ENCODE assay signal across 12 cellular contexts in genomic region chr2:99481941-99482340, GRCh38. TPM values are rescaled to one million over a fixed set of nuclear protein-coding genes. Genes with fewer than 3 reads are reported as not detected.
DNase-seq lines count a peak whose midpoint lies in the region; ATAC-seq and TF ChIP-seq lines count a peak whose summit lies in the region.
"Had no signal": no experiment of that assay in that cellular context is flagged by ENCODE, and none has a peak within 500 bp of the region (broad histone marks: within the 10 kb centered on the region; RNA-seq: fewer than 3 reads in every experiment).

No MANE protein-coding gene starts in this region.

- no peak overlapping the region for H2BK15ac ChIP-seq in mesenchymal stem cell (ENCODE audit: low read depth, poor library complexity, severe bottlenecking)

- H2AFZ ChIP-seq in GM23248 (no peak overlapping the region), mesenchymal stem cell (ENCODE audit: low read depth, low read length) (no peak overlapping the region)

- peaks cover 100% of the 10 kb centered on the region for H3K79me2 ChIP-seq in GM23248 (ENCODE audit: insufficient read depth)

- WGBS in GM23248 (ENCODE audit: low coverage in 1 of 2, low lambda C conversion rate in 2 of 2, missing lambda C conversion rate in 2 of 2), 2 experiments = 24 to 25% methylated on average over 1 of the region's 1 CpG
- 9% methylated on average over 1 of the region's 1 CpG for WGBS in mesenchymal stem cell

- H3F3A ChIP-seq in GM23248 (ENCODE audit: insufficient read depth) = no peaks in the 10 kb centered on the region

- no peak overlapping the region for H3K27ac ChIP-seq in GM23248
- no peak overlapping the region for H3K27ac ChIP-seq in mesenchymal stem cell (ENCODE audit: low read length, poor library complexity, severe bottlenecking)

- H3K4me3 ChIP-seq in GM23248 = no peak overlapping the region
- H3K4me3 ChIP-seq in mesenchymal stem cell (ENCODE audit: insufficient read depth in 1 of 2, low read depth in 1 of 2, low read length in 2 of 2) = no peak overlapping the region

- H3K4me1 ChIP-seq in GM23248 (ENCODE audit: insufficient read depth) (peaks cover 5% of the 10 kb centered on the region), mesenchymal stem cell (ENCODE audit: control insufficient read depth, insufficient read depth, low read depth, low read length) (peaks cover 9% of the 10 kb centered on the region)

- no peak overlapping the region for H3K9ac ChIP-seq in GM23248
- H3K9ac ChIP-seq in mesenchymal stem cell (ENCODE audit: low read length) = no peak overlapping the region

- no peak overlapping the region for H2BK5ac ChIP-seq in mesenchymal stem cell (ENCODE audit: low read depth, low read length, poor library complexity, severe bottlenecking)

- no peaks in the 10 kb centered on the region for H3K9me3 ChIP-seq in GM23248 (ENCODE audit: low read depth)
- no peaks in the 10 kb centered on the region for H3K9me3 ChIP-seq in mesenchymal stem cell (ENCODE audit: control insufficient read depth, low read length)

- H3K27me3 ChIP-seq in GM23248 (replicated peaks; ENCODE audit: insufficient read depth) = no peaks in the 10 kb centered on the region
- H3K27me3 ChIP-seq in mesenchymal stem cell (ENCODE audit: control insufficient read depth in 1 of 2, insufficient read depth in 1 of 2, low read length in 2 of 2) = no peaks in the 10 kb centered on the region

- no peaks in the 10 kb centered on the region for H3K9me2 ChIP-seq in GM23248 (ENCODE audit: insufficient read depth)

- H2BK120ac ChIP-seq in mesenchymal stem cell (ENCODE audit: low read depth, low read length) = no peak overlapping the region

- H2AK5ac ChIP-seq in mesenchymal stem cell (ENCODE audit: low read length, severe bottlenecking) = no peak overlapping the region

- no peak overlapping the region for H3K4ac ChIP-seq in mesenchymal stem cell (ENCODE audit: low read depth in 1 of 2, low read length in 2 of 2)

- H4K8ac ChIP-seq in mesenchymal stem cell (ENCODE audit: low read length) = no peak overlapping the region

- H3K4me2 ChIP-seq in GM23248 (ENCODE audit: unreplicated experiment) (no peak overlapping the region), mesenchymal stem cell (ENCODE audit: low read length, poor library complexity, severe bottlenecking) (no peak overlapping the region)

- no peak overlapping the region for H4K91ac ChIP-seq in mesenchymal stem cell (ENCODE audit: low read length)

- H4K20me1 ChIP-seq in GM23248 (ENCODE audit: insufficient read depth) = peaks cover 31% of the 10 kb centered on the region

- H3K18ac ChIP-seq in mesenchymal stem cell (ENCODE audit: low read depth in 1 of 2, low read length in 2 of 2) = peak overlapping the region in 1 of 2 experiments; percentile 12

- H3K14ac ChIP-seq in mesenchymal stem cell (ENCODE audit: low read length in 2 of 2) = no peak overlapping the region

- no peaks in the 10 kb centered on the region for H3K79me1 ChIP-seq in mesenchymal stem cell (replicated peaks; ENCODE audit: low read length, poor library complexity, severe bottlenecking)

- no peak overlapping the region for H3K23ac ChIP-seq in mesenchymal stem cell (ENCODE audit: low read length in 2 of 2)

- no peak overlapping the region for H2BK12ac ChIP-seq in mesenchymal stem cell (ENCODE audit: low read length in 2 of 2)

- no peak for TF ChIP-seq POLR2A in erythroblast (IDR thresholded peaks at IDR 0.05; ENCODE audit: low read length)

- no peaks in the 10 kb centered on the region for H3K36me3 ChIP-seq in GM23248 (ENCODE audit: low read depth)
- peaks cover 3% of the 10 kb centered on the region in 2 experiments for H3K36me3 ChIP-seq in mesenchymal stem cell (ENCODE audit: control insufficient read depth in 1 of 2, insufficient read depth in 2 of 2, low read depth in 1 of 2, low read length in 2 of 2)

- DNase-seq in GM23248 (peak; percentile 6), NCI-H2227 treated with DMSO at 0.1 percent for 48 hours (lab: John Stamatoyannopoulos, UW) (peak; percentile 20), erythroblast (lab: John Stamatoyannopoulos, UW) (peak; percentile 51 to 72), mesenchymal stem cell (peak; percentile 22), SKM-1 (lab: John Stamatoyannopoulos, UW; ENCODE audit: unreplicated experiment) (no peak)
- DNase-seq in stimulated activated CD4-positive, alpha-beta T cell treated with anti-CD3 and anti-CD28 coated beads, Interleukin-4, amount 100 ng/mL, for 1 hour = no peak
- DNase-seq: CD4-positive, alpha-beta memory T cell; NCI-H187; stimulated activated CD4-positive, alpha-beta T cell treated with anti-CD3 and anti-CD28 coated beads, Interleukin-2, amount 100 ng/mL, for 48 hours had no signal

- ATAC-seq in GM21381 (IDR thresholded peaks at IDR 0.05; ENCODE audit: unreplicated experiment) = no peak
- no peak for ATAC-seq in HG02973 (IDR thresholded peaks at IDR 0.05; ENCODE audit: unreplicated experiment)
- ATAC-seq: activated CD4-positive, CD25-positive, alpha-beta regulatory T cell treated with anti-CD3 and anti-CD28 coated beads, Interleukin-2, amount 50 U/mL, for 24 hours had no signal

- in situ Hi-C loops in GM23248 (cut with MboI) = no loop called here

RNA-seq across cellular contexts. Expression of gene REV1, which starts 7.9 kb away (rescaled TPM):
- 15.0 and 19.5 TPM in 2 replicates for total RNA-seq in GM23248 (2014; rRNA removed; shearing (Covaris generic))
- 14.4 and 15.1 TPM in 2 replicates for polyA plus RNA-seq in GM23248 (2016; fragmentation: Nextera tagmentation; extraction: Ambion mirVana)
- 19.2 TPM for polyA plus RNA-seq in mesenchymal stem cell (2013, experiment 1 of 2)
- 19.1 TPM for polyA plus RNA-seq in mesenchymal stem cell (2013, experiment 2 of 2)

Comparison
In these comparisons a context has a peak if more than half of its experiments do, and no peak if none do; other contexts are left out.
1. DNase-seq: peak in GM23248 (single experiment), NCI-H2227 treated with DMSO at 0.1 percent for 48 hours (single experiment), erythroblast (2 of 2) and mesenchymal stem cell (single experiment); none in stimulated activated CD4-positive, alpha-beta T cell treated with anti-CD3 and anti-CD28 coated beads, Interleukin-4, amount 100 ng/mL, for 1 hour (single experiment) and SKM-1 (single experiment).